In the genomic region with DNA sequence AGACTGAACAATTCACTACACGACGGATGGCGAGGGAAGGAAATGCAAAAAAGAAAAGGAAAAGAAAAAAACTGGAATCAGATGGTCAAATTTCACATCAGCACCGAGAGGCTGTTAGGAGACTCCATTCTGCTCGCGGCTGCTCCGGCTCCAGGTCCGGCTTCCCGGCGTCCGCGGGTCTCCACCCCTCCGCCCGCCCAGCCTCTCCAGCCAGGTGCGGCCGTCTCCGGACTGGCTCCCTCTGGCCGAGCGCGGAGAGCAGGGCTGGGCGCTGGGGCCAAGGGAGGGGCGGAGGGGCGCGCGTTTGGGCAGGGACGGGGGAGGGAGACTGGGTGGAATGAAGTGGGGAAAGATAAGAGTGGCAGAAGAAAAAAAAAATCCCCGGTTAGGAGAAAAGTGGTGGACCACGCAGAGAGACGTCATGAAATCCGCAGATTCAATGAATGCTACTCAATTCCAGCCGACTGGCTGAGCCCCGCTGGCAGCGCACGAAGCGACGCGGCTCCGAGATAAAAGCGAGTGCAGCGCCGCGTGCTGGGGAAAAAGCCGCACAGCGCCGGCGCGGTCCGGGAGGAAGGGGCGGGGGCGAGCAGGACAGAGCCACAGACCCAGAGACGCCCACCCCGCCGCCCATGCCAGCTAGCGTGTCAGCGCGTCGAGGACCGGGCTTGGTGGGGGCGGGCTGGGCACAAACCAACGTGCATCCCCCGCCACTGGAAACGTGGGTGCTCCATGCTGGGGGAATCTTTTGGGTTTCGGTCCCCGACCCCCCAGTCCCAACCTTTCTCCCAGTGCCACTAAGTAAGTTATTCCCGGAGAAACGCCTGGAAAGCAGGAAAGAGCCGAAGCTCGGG, we compare ENCODE assay signal across 8 cellular contexts. TPM values are rescaled to one million over a fixed set of nuclear protein-coding genes. Genes with fewer than 3 reads are reported as not detected.
DNase-seq lines count a peak whose midpoint lies in the region; ATAC-seq and TF ChIP-seq lines count a peak whose summit lies in the region.

A gene with protein sequence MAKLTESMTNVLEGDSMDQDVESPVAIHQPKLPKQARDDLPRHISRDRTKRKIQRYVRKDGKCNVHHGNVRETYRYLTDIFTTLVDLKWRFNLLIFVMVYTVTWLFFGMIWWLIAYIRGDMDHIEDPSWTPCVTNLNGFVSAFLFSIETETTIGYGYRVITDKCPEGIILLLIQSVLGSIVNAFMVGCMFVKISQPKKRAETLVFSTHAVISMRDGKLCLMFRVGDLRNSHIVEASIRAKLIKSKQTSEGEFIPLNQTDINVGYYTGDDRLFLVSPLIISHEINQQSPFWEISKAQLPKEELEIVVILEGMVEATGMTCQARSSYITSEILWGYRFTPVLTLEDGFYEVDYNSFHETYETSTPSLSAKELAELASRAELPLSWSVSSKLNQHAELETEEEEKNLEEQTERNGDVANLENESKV (minus strand): TSS at position 517 of the 854 bp plus-strand sequence. CDS start 75,775 bp downstream, outside the sequence.

- peaks cover 64% of the 10 kb centered on the region for H3K27me3 ChIP-seq in lower lobe of right lung (ENCODE audit: low read depth)

- no peaks in the 10 kb centered on the region for H3K9me3 Mint-ChIP-seq in activated CD8-positive, alpha-beta T cell treated with anti-CD3 and anti-CD28 coated beads for 36 hours
- H3K9me3 Mint-ChIP-seq in activated CD8-positive, alpha-beta T cell treated with anti-CD3 and anti-CD28 coated beads, Interleukin-2, amount 10 ng/mL, durations not matched to agents 7 days and 5 days (ENCODE audit: insufficient read depth), result no peaks in the 10 kb centered on the region

- no peaks in the 10 kb centered on the region for H3K9me3 ChIP-seq in lower lobe of right lung

- CTCF ChIA-PET in activated CD8-positive, alpha-beta T cell treated with anti-CD3 and anti-CD28 coated beads for 36 hours (lab: Charles Lee), result no interaction called here
- CTCF ChIA-PET in activated CD8-positive, alpha-beta T cell treated with anti-CD3 and anti-CD28 coated beads, Interleukin-2, amount 10 ng/mL, durations not matched to agents 7 days and 5 days (lab: Charles Lee), result no interaction called here

- peaks cover 47% of the 10 kb centered on the region for H3K27me3 Mint-ChIP-seq in activated CD8-positive, alpha-beta T cell treated with anti-CD3 and anti-CD28 coated beads for 36 hours
- peaks cover 35% of the 10 kb centered on the region for H3K27me3 Mint-ChIP-seq in activated CD8-positive, alpha-beta T cell treated with anti-CD3 and anti-CD28 coated beads, Interleukin-2, amount 10 ng/mL, durations not matched to agents 7 days and 5 days (ENCODE audit: low read depth)

- DNase-seq in activated CD8-positive, alpha-beta T cell treated with anti-CD3 and anti-CD28 coated beads for 36 hours, result peak; percentile 15
- DNase-seq in activated CD8-positive, alpha-beta T cell treated with anti-CD3 and anti-CD28 coated beads, Interleukin-2, amount 10 ng/mL, durations not matched to agents 7 days and 5 days, result no peak
- DNase-seq in NCI-H510A (lab: John Stamatoyannopoulos, UW) (peak; percentile 61), dedifferentiated amniotic fluid mesenchymal stem cell (ENCODE audit: extremely low spot score) (peak; percentile 52), lower lobe of right lung (peak; percentile 63), HuH-7.5 (ENCODE audit: low spot score) (no peak)

- H3K4me1 ChIP-seq in lower lobe of right lung, result peaks cover 14% of the 10 kb centered on the region

- peak within 1 kb of the TSS; percentile 35 for H3K4me3 ChIP-seq in lower lobe of right lung

- intact Hi-C loops in activated CD8-positive, alpha-beta T cell treated with anti-CD3 and anti-CD28 coated beads for 36 hours (cut with micrococcal nuclease), result no loop called here
- intact Hi-C loops in lower lobe of right lung (cut with DNase I), result no loop called here

- peak; percentile 48 for TF ChIP-seq CTCF in activated CD8-positive, alpha-beta T cell treated with anti-CD3 and anti-CD28 coated beads for 36 hours (IDR thresholded peaks at IDR 0.05)
- peak; percentile 48 for TF ChIP-seq CTCF in lower lobe of right lung (IDR thresholded peaks at IDR 0.05)

- no peaks in the 10 kb centered on the region for H3K36me3 ChIP-seq in lower lobe of right lung

- no peaks in the 10 kb centered on the region for H3K36me3 Mint-ChIP-seq in activated CD8-positive, alpha-beta T cell treated with anti-CD3 and anti-CD28 coated beads for 36 hours (ENCODE audit: low read depth)
- H3K36me3 Mint-ChIP-seq in activated CD8-positive, alpha-beta T cell treated with anti-CD3 and anti-CD28 coated beads, Interleukin-2, amount 10 ng/mL, durations not matched to agents 7 days and 5 days (ENCODE audit: low read depth), result peaks cover 3% of the 10 kb centered on the region

- no peak within 1 kb of the TSS for H3K27ac Mint-ChIP-seq in activated CD8-positive, alpha-beta T cell treated with anti-CD3 and anti-CD28 coated beads for 36 hours
- no peak within 1 kb of the TSS for H3K27ac Mint-ChIP-seq in activated CD8-positive, alpha-beta T cell treated with anti-CD3 and anti-CD28 coated beads, Interleukin-2, amount 10 ng/mL, durations not matched to agents 7 days and 5 days

- H3K4me3 Mint-ChIP-seq in activated CD8-positive, alpha-beta T cell treated with anti-CD3 and anti-CD28 coated beads for 36 hours, result no peak within 1 kb of the TSS
- no peak within 1 kb of the TSS for H3K4me3 Mint-ChIP-seq in activated CD8-positive, alpha-beta T cell treated with anti-CD3 and anti-CD28 coated beads, Interleukin-2, amount 10 ng/mL, durations not matched to agents 7 days and 5 days

- H3K27ac ChIP-seq in lower lobe of right lung, result no peak within 1 kb of the TSS

- H3K4me1 Mint-ChIP-seq in activated CD8-positive, alpha-beta T cell treated with anti-CD3 and anti-CD28 coated beads for 36 hours (ENCODE audit: low read depth), result peaks cover 4% of the 10 kb centered on the region
- H3K4me1 Mint-ChIP-seq in activated CD8-positive, alpha-beta T cell treated with anti-CD3 and anti-CD28 coated beads, Interleukin-2, amount 10 ng/mL, durations not matched to agents 7 days and 5 days (ENCODE audit: low read depth), result no peaks in the 10 kb centered on the region

- POLR2A ChIA-PET in activated CD8-positive, alpha-beta T cell treated with anti-CD3 and anti-CD28 coated beads for 36 hours (lab: Charles Lee), result no interaction called here
- POLR2A ChIA-PET in activated CD8-positive, alpha-beta T cell treated with anti-CD3 and anti-CD28 coated beads, Interleukin-2, amount 10 ng/mL, durations not matched to agents 7 days and 5 days (lab: Charles Lee), result no interaction called here

- no peak for ATAC-seq in activated CD8-positive, alpha-beta T cell treated with anti-CD3 and anti-CD28 coated beads for 36 hours
- no peak for ATAC-seq in activated CD8-positive, alpha-beta T cell treated with anti-CD3 and anti-CD28 coated beads, Interleukin-2, amount 10 ng/mL, durations not matched to agents 7 days and 5 days
- peak; percentile 84 for ATAC-seq in lower lobe of right lung
- no peak for ATAC-seq in GM18502 (IDR thresholded peaks at IDR 0.05; ENCODE audit: poor library complexity, unreplicated experiment)
- ATAC-seq in HG02610 (IDR thresholded peaks at IDR 0.05; ENCODE audit: unreplicated experiment), result no peak

RNA-seq across cellular contexts. Expression of the gene that starts here (rescaled TPM):
- total RNA-seq in activated CD8-positive, alpha-beta T cell treated with anti-CD3 and anti-CD28 coated beads for 36 hours, result not detected
- not detected for total RNA-seq in activated CD8-positive, alpha-beta T cell treated with anti-CD3 and anti-CD28 coated beads, Interleukin-2, amount 10 ng/mL, durations not matched to agents 7 days and 5 days
- total RNA-seq in lower lobe of right lung, result 0.09 TPM

Comparison
In these comparisons a context has a peak if more than half of its experiments do, and no peak if none do; other contexts are left out.
1. Peak in DNase-seq in activated CD8-positive, alpha-beta T cell treated with anti-CD3 and anti-CD28 coated beads for 36 hours; RNA of the gene not detected or under 1 TPM.
2. Peak in DNase-seq, ATAC-seq and H3K4me3 ChIP-seq in lower lobe of right lung; RNA of the gene not detected or under 1 TPM.
3. DNase-seq: peak in NCI-H510A (single experiment) and dedifferentiated amniotic fluid mesenchymal stem cell (single experiment); none in activated CD8-positive, alpha-beta T cell treated with anti-CD3 and anti-CD28 coated beads, Interleukin-2, amount 10 ng/mL, durations not matched to agents 7 days and 5 days (single experiment) and HuH-7.5 (single experiment).